Comparison of ENCODE assay signal across 8 cellular contexts in genomic region chr4:189940178-189941004, GRCh38. TPM values are rescaled to one million over a fixed set of nuclear protein-coding genes. Genes with fewer than 3 reads are reported as not detected.
DNase-seq lines count a peak whose midpoint lies in the region; ATAC-seq and TF ChIP-seq lines count a peak whose summit lies in the region.

TSS of gene FRG1 (plus strand) at chr4:189940872. CDS start at chr4:189941010, 138 bp downstream.

- CTCF ChIA-PET in CD8-positive, alpha-beta T cell (lab: Charles Lee) = interaction anchor here (1.0 kb wide), 1 partner anchor 23 kb away, joined by 4 read pairs; no protein-coding TSS in a partner anchor
- CTCF ChIA-PET in naive thymus-derived CD4-positive, alpha-beta T cell (lab: Charles Lee) = no interaction called here

- POLR2A ChIA-PET in CD8-positive, alpha-beta T cell (lab: Charles Lee) = no interaction called here
- POLR2A ChIA-PET in naive thymus-derived CD4-positive, alpha-beta T cell (lab: Charles Lee) = interaction anchor here (1.2 kb wide), 1 partner anchor 9 kb away, joined by 3 read pairs; no protein-coding TSS in a partner anchor

- DNase-seq in CD8-positive, alpha-beta T cell = peak; percentile 93 to 99 (median 97)
- DNase-seq in HuH-7 (ENCODE audit: low spot score) (peak; percentile 26), SIG-M5 (lab: John Stamatoyannopoulos, UW) (no peak)
- DNase-seq in activated CD8-positive, alpha-beta memory T cell treated with anti-CD3 and anti-CD28 coated beads, Interleukin-2, amount 50 U/mL, for 1 hour (ENCODE audit: extremely low read depth) = peak; percentile 91
- DNase-seq in naive thymus-derived CD4-positive, alpha-beta T cell = peak; percentile 94 to 100 (median 99)
- DNase-seq in stimulated activated naive CD8-positive, alpha-beta T cell treated with anti-CD3 and anti-CD28 coated beads, Interleukin-15, Interleukin-2, amounts not matched to agents 100 U/mL and 50 U/mL, for 24 hours = peak; percentile 96

- H3K27me3 ChIP-seq in CD8-positive, alpha-beta T cell (ENCODE audit: insufficient read depth, low read length) = no peaks in the 10 kb centered on the region
- no peaks in the 10 kb centered on the region for H3K27me3 ChIP-seq in naive thymus-derived CD4-positive, alpha-beta T cell (ENCODE audit: control insufficient read depth in 2 of 2, insufficient read depth in 2 of 2, low read length in 2 of 2)

- H3K27ac ChIP-seq in CD8-positive, alpha-beta T cell (ENCODE audit: low read depth, low read length) = peak within 1 kb of the TSS; percentile 73
- H3K27ac ChIP-seq in naive thymus-derived CD4-positive, alpha-beta T cell (ENCODE audit: low read depth, low read length) = peak within 1 kb of the TSS; percentile 90

- H3K9me3 ChIP-seq in CD8-positive, alpha-beta T cell (ENCODE audit: low read length) = no peaks in the 10 kb centered on the region
- no peaks in the 10 kb centered on the region for H3K9me3 ChIP-seq in naive thymus-derived CD4-positive, alpha-beta T cell (ENCODE audit: control insufficient read depth in 2 of 3, low read length in 3 of 3)

- H3K36me3 Mint-ChIP-seq in CD8-positive, alpha-beta T cell = peaks cover 43% of the 10 kb centered on the region
- peaks cover 12 to 49% (median 41%) of the 10 kb centered on the region in 5 donors for H3K36me3 Mint-ChIP-seq in naive thymus-derived CD4-positive, alpha-beta T cell

- intact Hi-C loops in CD8-positive, alpha-beta T cell (cut with DNase I, micrococcal nuclease) = no loop called here
- intact Hi-C loops in naive thymus-derived CD4-positive, alpha-beta T cell (cut with micrococcal nuclease) = no loop called here

- peak; percentile 95 for ATAC-seq in CD8-positive, alpha-beta T cell
- ATAC-seq in GM21423 (IDR thresholded peaks at IDR 0.05; ENCODE audit: unreplicated experiment) (peak; percentile 100), esophagus mucosa (peak; percentile 100)
- peak; percentile 99 for ATAC-seq in naive thymus-derived CD4-positive, alpha-beta T cell
- peak; percentile 100 for ATAC-seq in stimulated activated naive CD8-positive, alpha-beta T cell treated with anti-CD3 and anti-CD28 coated beads, Interleukin-15, Interleukin-2, amounts not matched to agents 100 U/mL and 50 U/mL, for 24 hours

- peak within 1 kb of the TSS; percentile 52 for H3K4me3 ChIP-seq in CD8-positive, alpha-beta T cell (ENCODE audit: low read depth, low read length)
- peak within 1 kb of the TSS; percentile 97 for H3K4me3 ChIP-seq in naive thymus-derived CD4-positive, alpha-beta T cell (ENCODE audit: low read length)

- peaks cover 26% of the 10 kb centered on the region for H3K9me3 Mint-ChIP-seq in CD8-positive, alpha-beta T cell
- H3K9me3 Mint-ChIP-seq in naive thymus-derived CD4-positive, alpha-beta T cell = peaks cover 4 to 39% (median 13%) of the 10 kb centered on the region in 11 donors

- peaks cover 16% of the 10 kb centered on the region for H3K4me1 ChIP-seq in CD8-positive, alpha-beta T cell (ENCODE audit: insufficient read depth, low read length)
- H3K4me1 ChIP-seq in naive thymus-derived CD4-positive, alpha-beta T cell (ENCODE audit: control insufficient read depth in 2 of 2, insufficient read depth in 2 of 2, low read length in 2 of 2) = peaks cover 23 to 25% of the 10 kb centered on the region in 2 donors

- H3K4me3 Mint-ChIP-seq in CD8-positive, alpha-beta T cell = peak within 1 kb of the TSS; percentile 97
- H3K4me3 Mint-ChIP-seq in naive thymus-derived CD4-positive, alpha-beta T cell = peak within 1 kb of the TSS; percentile 86 to 98 (median 95)

- no peaks in the 10 kb centered on the region for H3K36me3 ChIP-seq in CD8-positive, alpha-beta T cell (ENCODE audit: insufficient read depth, low read length)
- H3K36me3 ChIP-seq in naive thymus-derived CD4-positive, alpha-beta T cell (ENCODE audit: control insufficient read depth in 2 of 3, insufficient read depth in 3 of 3, low read length in 3 of 3) = peaks cover 0 to 3% (median 0%) of the 10 kb centered on the region in 3 experiments

- H3K27me3 Mint-ChIP-seq in CD8-positive, alpha-beta T cell (ENCODE audit: low read depth) = no peaks in the 10 kb centered on the region
- H3K27me3 Mint-ChIP-seq in naive thymus-derived CD4-positive, alpha-beta T cell = peaks cover 0 to 2% (median 0%) of the 10 kb centered on the region in 5 donors

- peak within 1 kb of the TSS; percentile 98 for H3K27ac Mint-ChIP-seq in CD8-positive, alpha-beta T cell
- H3K27ac Mint-ChIP-seq in naive thymus-derived CD4-positive, alpha-beta T cell = peak within 1 kb of the TSS; percentile 86 to 98 (median 97)

- peak; percentile 94 for TF ChIP-seq CTCF in CD8-positive, alpha-beta T cell (IDR thresholded peaks at IDR 0.05)

- peaks cover 44% of the 10 kb centered on the region for H3K4me1 Mint-ChIP-seq in CD8-positive, alpha-beta T cell (ENCODE audit: low read depth)
- H3K4me1 Mint-ChIP-seq in naive thymus-derived CD4-positive, alpha-beta T cell = peaks cover 29 to 64% (median 52%) of the 10 kb centered on the region in 7 donors

RNA-seq across cellular contexts. Expression of gene FRG1, which starts in this region (rescaled TPM):
- 10 to 100 TPM; 67.9 to 68.5 TPM for total RNA-seq in CD8-positive, alpha-beta T cell
- total RNA-seq in esophagus mucosa = 29.8 TPM
- total RNA-seq in naive thymus-derived CD4-positive, alpha-beta T cell = 10 to 100 TPM; 45.0 to 75.0 (median 55.2) TPM
- 10 to 100 TPM; 54.4 to 55.1 TPM for polyA plus RNA-seq in naive thymus-derived CD4-positive, alpha-beta T cell
